ENCODE assay signal across 8 cellular contexts in genomic region chr17:50094753-50095616, GRCh38. TPM values are rescaled to one million over a fixed set of nuclear protein-coding genes. Genes with fewer than 3 reads are reported as not detected.
DNase-seq lines count a peak whose midpoint lies in the region; ATAC-seq, FAIRE-seq and TF ChIP-seq lines count a peak whose summit lies in the region.

Gene PDK2 (plus strand): TSS chr17:50095351. CDS start chr17:50095436, 85 bp downstream.

- DNase-seq in DMS 273 (lab: John Stamatoyannopoulos, UW; ENCODE audit: unreplicated experiment) (peak; percentile 98), HuH-7.5 (ENCODE audit: low spot score) (peak; percentile 95), activated T-cell treated with anti-CD3 and anti-CD28 coated beads for 24 hours (ENCODE audit: low read depth) (peak; percentile 95), endothelial cell of umbilical vein (ENCODE audit: low read depth, low spot score) (peak; percentile 94), middle frontal gyrus (ENCODE audit: extremely low spot score, low spot score) (peak; percentile 91)
- DNase-seq in stimulated activated CD8-positive, alpha-beta memory T cell treated with anti-CD3 and anti-CD28 coated beads, Interleukin-2, amount 100 ng/mL, for 1 hour (ENCODE audit: low read depth in 2 of 2) = peak; percentile 88 to 93

- no peak for TF ChIP-seq POLR2A in endothelial cell of umbilical vein (IDR thresholded peaks at IDR 0.05; ENCODE audit: low read depth, low read length)

- no TSS peak for BruUV-seq in endothelial cell of umbilical vein (replicated peaks; lab: Mats Ljungman, UMichigan)

- H3K9ac ChIP-seq in OCI-LY3 (ENCODE audit: low read length) (peak within 1 kb of the TSS; percentile 81), endothelial cell of umbilical vein (replicated peaks; ENCODE audit: extremely low read depth, insufficient read depth, low read length) (no peak within 1 kb of the TSS)

- H3K36me3 ChIP-seq in OCI-LY3 (replicated peaks; ENCODE audit: low read depth, low read length) (no peaks in the 10 kb centered on the region), endothelial cell of umbilical vein (ENCODE audit: control insufficient read depth in 2 of 2, extremely low read depth in 1 of 2, insufficient read depth in 2 of 2, low read length in 2 of 2) (peaks cover 0 to 7% of the 10 kb centered on the region in 2 experiments)

- peak; percentile 84 for FAIRE-seq in endothelial cell of umbilical vein (lab: Jason Lieb, UNC)

- intact Hi-C loops in endothelial cell of umbilical vein (cut with micrococcal nuclease) = loop anchor here (1.0 to 2.0 kb wide), 6 partner anchors 33 to 202 kb away; no protein-coding TSS in a partner anchor

- H3K79me2 ChIP-seq in OCI-LY3 (ENCODE audit: low read length) (peaks cover 8% of the 10 kb centered on the region; the same call in 1 of the 2 replicates), endothelial cell of umbilical vein (ENCODE audit: control insufficient read depth, insufficient read depth, low read length) (no peaks in the 10 kb centered on the region)

- dilution Hi-C loops in endothelial cell of umbilical vein (cut with MboI; ENCODE audit: extremely low pct_ligation_motif_present, low sequenced_read_pairs) = no loop called here

- POLR2A ChIA-PET in endothelial cell of umbilical vein (lab: Charles Lee) = no interaction called here

- H3K4me1 ChIP-seq in OCI-LY3 (ENCODE audit: low read length) = peaks cover 16% of the 10 kb centered on the region
- H3K4me1 ChIP-seq in endothelial cell of umbilical vein (ENCODE audit: control insufficient read depth, extremely low read depth, insufficient read depth, low read length) = peaks cover 10% of the 10 kb centered on the region

- TF ChIP-seq CTCF in OCI-LY3 (IDR thresholded peaks at IDR 0.05; ENCODE audit: low read depth, low read length) (no peak), endothelial cell of umbilical vein (IDR thresholded peaks at IDR 0.05; ENCODE audit: extremely low read depth in 1 of 2, insufficient read depth in 1 of 2, low read depth in 1 of 2, low read length in 2 of 2) (no peak)

- H3K27me3 ChIP-seq in OCI-LY3 (ENCODE audit: low read depth, low read length) (no peaks in the 10 kb centered on the region), endothelial cell of umbilical vein (ENCODE audit: control insufficient read depth in 2 of 2, insufficient read depth in 2 of 2, low read length in 2 of 2) (no peaks in the 10 kb centered on the region)

- peak within 1 kb of the TSS; percentile 71 for H3K27ac ChIP-seq in OCI-LY3 (ENCODE audit: low read length)
- no peak within 1 kb of the TSS for H3K27ac ChIP-seq in endothelial cell of umbilical vein (ENCODE audit: insufficient read depth, low read depth, low read length)

- peak within 1 kb of the TSS; percentile 98 for H3K4me2 ChIP-seq in OCI-LY3 (ENCODE audit: low read length)
- H3K4me2 ChIP-seq in endothelial cell of umbilical vein (ENCODE audit: insufficient read depth, low read length) = peak within 1 kb of the TSS; percentile 70

- no peaks in the 10 kb centered on the region for H3K9me1 ChIP-seq in endothelial cell of umbilical vein (replicated peaks; ENCODE audit: control insufficient read depth, extremely low read depth, insufficient read depth, low read length)

- H2AFZ ChIP-seq in OCI-LY3 (ENCODE audit: low read depth, low read length) = peak within 1 kb of the TSS; percentile 67
- peak within 1 kb of the TSS; percentile 94 for H2AFZ ChIP-seq in endothelial cell of umbilical vein (ENCODE audit: low read depth, low read length)

- peak within 1 kb of the TSS; percentile 84 for H3K4me3 ChIP-seq in OCI-LY3 (ENCODE audit: low read length)
- H3K4me3 ChIP-seq in endothelial cell of umbilical vein (replicated peaks in 1 of 3; ENCODE audit: insufficient read depth in 1 of 3, low read depth in 1 of 3, low read length in 3 of 3) = peak within 1 kb of the TSS; percentile 33 to 85 (median 46)

- no peaks in the 10 kb centered on the region for H4K20me1 ChIP-seq in OCI-LY3 (ENCODE audit: insufficient read depth, low read length)
- no peaks in the 10 kb centered on the region for H4K20me1 ChIP-seq in endothelial cell of umbilical vein (replicated peaks; ENCODE audit: control insufficient read depth, extremely low read depth, insufficient read depth, low read length)

- H3K9me3 ChIP-seq in OCI-LY3 (ENCODE audit: insufficient read depth, low read length) (no peaks in the 10 kb centered on the region), endothelial cell of umbilical vein (replicated peaks; ENCODE audit: control insufficient read depth, insufficient read depth, low read length) (no peaks in the 10 kb centered on the region)

- ATAC-seq in GM21528 (IDR thresholded peaks at IDR 0.05; ENCODE audit: low FRiP score, unreplicated experiment) = peak; percentile 81

- CTCF ChIA-PET in endothelial cell of umbilical vein (lab: Charles Lee) = interaction anchor here (0.6 to 5.4 kb wide), 61 partner anchors 9 to 235 kb away, joined by 3 to 101 read pairs (median 6); partner anchors contain the start of genes ITGA3, PPP1R9B, SAMD14 and SGCA

TF ChIP-seq in endothelial cell of umbilical vein, 7 proteins besides CTCF, POLR2A, EP300 and RAD21:
- TF ChIP-seq POLR2AphosphoS5 (IDR thresholded peaks at IDR 0.05; ENCODE audit: insufficient read depth, low read depth, low read length) = peak; percentile 30
- TF ChIP-seq EZH2 (IDR thresholded peaks at IDR 0.05; ENCODE audit: borderline replicate concordance, low read depth, low read length, severe bottlenecking) = no peak
- TF ChIP-seq MAX (IDR thresholded peaks at IDR 0.05; ENCODE audit: insufficient read depth, insufficient read length) = peak; percentile 89
- TF ChIP-seq MYC (IDR thresholded peaks at IDR 0.05; ENCODE audit: low read depth, low read length) = no peak
- no peak for TF ChIP-seq GATA2 (IDR thresholded peaks at IDR 0.05; ENCODE audit: insufficient read depth, insufficient read length, low read depth, low read length)
- TF ChIP-seq JUN (IDR thresholded peaks at IDR 0.05; ENCODE audit: borderline replicate concordance, insufficient read depth, insufficient read length, low read depth) = no peak
- TF ChIP-seq FOS (IDR thresholded peaks at IDR 0.05; ENCODE audit: borderline replicate concordance, insufficient read depth, low read length) = no peak

RNA-seq across cellular contexts. Expression of gene PDK2, which starts in this region (rescaled TPM):
- 17.4 and 21.3 TPM in 2 replicates for total RNA-seq in endothelial cell of umbilical vein
- 114 and 142 TPM in 2 replicates for polyA plus RNA-seq in endothelial cell of umbilical vein
- polyA plus RNA-seq in endothelial cell of umbilical vein (2011; cell fraction: cytosol; rRNA removed) = 55.0 and 58.8 TPM in 2 replicates
- polyA plus RNA-seq in endothelial cell of umbilical vein (2011; cell fraction: nucleus; rRNA removed) = 35.9 and 46.0 TPM in 2 replicates
- polyA plus RNA-seq in endothelial cell of umbilical vein (2012) = 18.9 and 24.0 TPM in 2 replicates
- polyA minus RNA-seq in endothelial cell of umbilical vein = 45.9 and 79.9 TPM in 2 replicates
- 43.0 TPM for polyA minus RNA-seq in endothelial cell of umbilical vein (2011; cell fraction: cytosol; rRNA and poly(A)+ RNA removed)
- 26.8 and 33.9 TPM in 2 replicates for polyA minus RNA-seq in endothelial cell of umbilical vein (2011; cell fraction: nucleus; rRNA and poly(A)+ RNA removed)
